18 cellular contexts compared by ENCODE assay signal in genomic region chr13:95541308-95541707, GRCh38. TPM values are rescaled to one million over a fixed set of nuclear protein-coding genes. Genes with fewer than 3 reads are reported as not detected.
"Had no signal": no experiment of that assay in that cellular context is flagged by ENCODE, and none has a peak within 500 bp of the region (broad histone marks: within the 10 kb centered on the region; RNA-seq: fewer than 3 reads in every experiment).

No MANE protein-coding gene starts in this region.

- ATAC-seq: activated T-helper 17 cell treated with anti-CD3 and anti-CD28 coated beads, Interleukin-2, amount 50 U/mL, for 72 hours; naive thymus-derived CD4-positive, alpha-beta T cell had no signal

- H3K9me3 ChIP-seq: heart right ventricle, left lung, thoracic aorta had no signal

- H3K4me3 ChIP-seq: coronary artery, heart right ventricle, left lung, thoracic aorta had no signal

- H3K4me3 Mint-ChIP-seq: activated naive CD4-positive, alpha-beta T cell treated with anti-CD3 and anti-CD28 coated beads for 36 hours; activated T-helper 17 cell treated with anti-CD3 and anti-CD28 coated beads, Interleukin-2, amount 50 U/mL, for 72 hours; naive thymus-derived CD4-positive, alpha-beta T cell; stimulated activated naive CD8-positive, alpha-beta T cell treated with anti-CD3 and anti-CD28 coated beads, Interleukin-15, Interleukin-2, amounts not matched to agents 100 ng/mL and 50 ng/mL, for 24 hours; T-helper 1 cell treated with Interleukin-12 subunit alpha and Interleukin-12 subunit beta and Interleukin-4 antibody, amounts not matched to agents 30 μg/mL and 1 μg/mL, for 36 hours had no signal

- H3K4me1 Mint-ChIP-seq: activated T-helper 17 cell treated with anti-CD3 and anti-CD28 coated beads, Interleukin-2, amount 50 U/mL, for 72 hours had no signal

- DNase-seq: activated CD4-positive, alpha-beta T cell treated with anti-CD3 and anti-CD28 coated beads, Interleukin-2, amount 50 U/mL, for 1 hour; activated naive CD4-positive, alpha-beta T cell treated with anti-CD3 and anti-CD28 coated beads for 36 hours; activated T-cell treated with anti-CD3 and anti-CD28 coated beads for 4 hours; effector CD8-positive, alpha-beta T cell; naive thymus-derived CD4-positive, alpha-beta T cell; occipital lobe; stimulated activated CD4-positive, alpha-beta T cell treated with anti-CD3 and anti-CD28 coated beads, Interleukin-15, amount 100 ng/mL, for 24 hours; stimulated activated CD4-positive, alpha-beta T cell treated with anti-CD3 and anti-CD28 coated beads, Interleukin-4, amount 100 ng/mL, for 24 hours had no signal

- H3K9me3 Mint-ChIP-seq: activated naive CD4-positive, alpha-beta T cell treated with anti-CD3 and anti-CD28 coated beads for 36 hours; activated T-helper 17 cell treated with anti-CD3 and anti-CD28 coated beads, Interleukin-2, amount 50 U/mL, for 72 hours; naive thymus-derived CD4-positive, alpha-beta T cell; stimulated activated naive CD8-positive, alpha-beta T cell treated with anti-CD3 and anti-CD28 coated beads, Interleukin-15, Interleukin-2, amounts not matched to agents 100 ng/mL and 50 ng/mL, for 24 hours; T-helper 1 cell treated with Interleukin-12 subunit alpha and Interleukin-12 subunit beta and Interleukin-4 antibody, amounts not matched to agents 30 μg/mL and 1 μg/mL, for 36 hours had no signal

- H3K27ac Mint-ChIP-seq: activated naive CD4-positive, alpha-beta T cell treated with anti-CD3 and anti-CD28 coated beads for 36 hours; activated T-helper 17 cell treated with anti-CD3 and anti-CD28 coated beads, Interleukin-2, amount 50 U/mL, for 72 hours; stimulated activated naive CD8-positive, alpha-beta T cell treated with anti-CD3 and anti-CD28 coated beads, Interleukin-15, Interleukin-2, amounts not matched to agents 100 ng/mL and 50 ng/mL, for 24 hours; T-helper 1 cell treated with Interleukin-12 subunit alpha and Interleukin-12 subunit beta and Interleukin-4 antibody, amounts not matched to agents 30 μg/mL and 1 μg/mL, for 36 hours had no signal

- H3K36me3 ChIP-seq: heart right ventricle, left lung, thoracic aorta had no signal

- H3K27ac ChIP-seq: coronary artery, left lung, thoracic aorta had no signal

- H3K36me3 Mint-ChIP-seq: naive thymus-derived CD4-positive, alpha-beta T cell had no signal

RNA-seq across cellular contexts. Expression of gene CLDN10, which starts 11.2 kb away (rescaled TPM):
- total RNA-seq: activated CD8-positive, alpha-beta memory T cell treated with anti-CD3 and anti-CD28 coated beads for 36 hours; activated naive CD4-positive, alpha-beta T cell treated with anti-CD3 and anti-CD28 coated beads for 36 hours; activated T-helper 17 cell treated with anti-CD3 and anti-CD28 coated beads, Interleukin-2, amount 50 U/mL, for 72 hours; fibroblast of lung; naive thymus-derived CD4-positive, alpha-beta T cell; thoracic aorta; ureter had no signal
- polyA plus RNA-seq: fibroblast of lung; naive thymus-derived CD4-positive, alpha-beta T cell had no signal
